In genomic region chr7:23539494-23539907, GRCh38 we compare ENCODE assay signal across 10 cellular contexts. TPM values are rescaled to one million over a fixed set of nuclear protein-coding genes. Genes with fewer than 3 reads are reported as not detected.
A peak's percentile ranks its signal among the peaks of the same experiment; 100 is the strongest.
DNase-seq lines count a peak whose midpoint lies in the region; ATAC-seq lines count a peak whose summit lies in the region.
"Had no signal": no experiment of that assay in that cellular context is flagged by ENCODE, and none has a peak within 500 bp of the region (broad histone marks: within the 10 kb centered on the region; RNA-seq: fewer than 3 reads in every experiment).

No MANE protein-coding gene starts in this region.

- H3K27me3 Mint-ChIP-seq in CD4-positive, alpha-beta memory T cell, result no peaks in the 10 kb centered on the region

- peak in 3 of 5 donors; percentile 40 to 42 (median 41) for DNase-seq in CD4-positive, alpha-beta memory T cell
- DNase-seq in activated naive CD4-positive, alpha-beta T cell treated with anti-CD3 and anti-CD28 coated beads, Interleukin-2, amount 50 U/mL, for 72 hours (ENCODE audit: low spot score in 2 of 2), result no peak
- DNase-seq in NCI-H1694 (lab: John Stamatoyannopoulos, UW) (no peak), kidney tubule cell (ENCODE audit: low spot score) (no peak), RKO (ENCODE audit: low spot score) (no peak)
- DNase-seq in stimulated activated CD4-positive, alpha-beta T cell treated with anti-CD3 and anti-CD28 coated beads, Interleukin-4, amount 100 ng/mL, for 1 hour, result no peak
- DNase-seq: upper lobe of right lung had no signal

- peaks cover 22% of the 10 kb centered on the region for H3K4me1 ChIP-seq in CD4-positive, alpha-beta memory T cell (ENCODE audit: insufficient read depth, low read length)
- H3K4me1 ChIP-seq: upper lobe of right lung had no signal

- no peaks in the 10 kb centered on the region for H3K36me3 Mint-ChIP-seq in CD4-positive, alpha-beta memory T cell
- H3K36me3 Mint-ChIP-seq in activated naive CD4-positive, alpha-beta T cell treated with anti-CD3 and anti-CD28 coated beads, Interleukin-2, amount 50 U/mL, for 72 hours, result no peaks in the 10 kb centered on the region

- H3K36me3 ChIP-seq in CD4-positive, alpha-beta memory T cell (ENCODE audit: insufficient read depth, low read length), result no peaks in the 10 kb centered on the region
- H3K36me3 ChIP-seq: upper lobe of right lung had no signal

- H3K4me3 Mint-ChIP-seq in CD4-positive, alpha-beta memory T cell, result peak overlapping the region; percentile 51 to 85 (median 76)

- ATAC-seq in GM19438 (IDR thresholded peaks at IDR 0.05; ENCODE audit: low read depth, unreplicated experiment), result peak; percentile 57
- ATAC-seq in HG03342 (IDR thresholded peaks at IDR 0.05; ENCODE audit: unreplicated experiment), result peak; percentile 63
- ATAC-seq in activated naive CD4-positive, alpha-beta T cell treated with anti-CD3 and anti-CD28 coated beads, Interleukin-2, amount 50 U/mL, for 72 hours, result peak; percentile 24 to 34
- ATAC-seq: upper lobe of right lung had no signal

- H3K4me1 Mint-ChIP-seq in CD4-positive, alpha-beta memory T cell, result peaks cover 12 to 16% (median 14%) of the 10 kb centered on the region in 4 donors

- H3K9me3 Mint-ChIP-seq in CD4-positive, alpha-beta memory T cell, result no peaks in the 10 kb centered on the region
- H3K9me3 Mint-ChIP-seq in activated naive CD4-positive, alpha-beta T cell treated with anti-CD3 and anti-CD28 coated beads, Interleukin-2, amount 50 U/mL, for 72 hours, result no peaks in the 10 kb centered on the region

- peak overlapping the region in 1 of 2 donors; percentile 18 for H3K4me3 ChIP-seq in CD4-positive, alpha-beta memory T cell (ENCODE audit: low read length in 2 of 2)
- H3K4me3 ChIP-seq: lung, upper lobe of right lung had no signal

- peak overlapping the region; percentile 65 to 90 (median 84) for H3K27ac Mint-ChIP-seq in CD4-positive, alpha-beta memory T cell
- peak overlapping the region; percentile 70 to 82 for H3K27ac Mint-ChIP-seq in activated naive CD4-positive, alpha-beta T cell treated with anti-CD3 and anti-CD28 coated beads, Interleukin-2, amount 50 U/mL, for 72 hours

- H3K27me3 ChIP-seq in CD4-positive, alpha-beta memory T cell (ENCODE audit: insufficient read depth, low read length), result no peaks in the 10 kb centered on the region
- H3K27me3 ChIP-seq: upper lobe of right lung had no signal

- no peaks in the 10 kb centered on the region for H3K9me3 ChIP-seq in CD4-positive, alpha-beta memory T cell (ENCODE audit: control insufficient read depth in 1 of 2, low read length in 2 of 2)
- H3K9me3 ChIP-seq: upper lobe of right lung had no signal

- H3K27ac ChIP-seq in CD4-positive, alpha-beta memory T cell (ENCODE audit: low read depth, low read length), result peak overlapping the region; percentile 36
- H3K27ac ChIP-seq: upper lobe of right lung had no signal

- intact Hi-C loops in CD4-positive, alpha-beta memory T cell (cut with micrococcal nuclease), result loop anchor here (1.0 to 10.0 kb wide), 4 partner anchors 8 to 1645 kb away; partner anchors contain the start of genes CYCS and TRA2A

- CTCF ChIA-PET in CD4-positive, alpha-beta memory T cell (lab: Charles Lee; ENCODE audit: partially characterized antibody), result interaction anchor here (0.6 to 4.0 kb wide), 16 partner anchors 7 to 1559 kb away, joined by 3 to 24 read pairs (median 4); no protein-coding TSS in a partner anchor

- POLR2A ChIA-PET in CD4-positive, alpha-beta memory T cell (lab: Charles Lee; ENCODE audit: partially characterized antibody), result interaction anchor here (0.6 to 3.0 kb wide), 11 partner anchors 8 to 1440 kb away, joined by 3 to 32 read pairs (median 4); partner anchors contain the start of genes CCDC126, MALSU1 and TRA2A

RNA-seq across cellular contexts. Expression of gene TRA2A, which starts 7.7 kb away (rescaled TPM):
- total RNA-seq in CD4-positive, alpha-beta memory T cell, result 100 to 1,000 TPM; 143 to 145 TPM
- polyA plus RNA-seq in CD4-positive, alpha-beta memory T cell, result 10 to 100 TPM; 37.5 to 37.6 TPM
- total RNA-seq in activated naive CD4-positive, alpha-beta T cell treated with anti-CD3 and anti-CD28 coated beads, Interleukin-2, amount 50 U/mL, for 72 hours, result 100 to 1,000 TPM in 1 of 2 donors, 10 to 100 TPM in 1; 85.8 to 114 TPM

RNA-seq across cellular contexts. Expression of gene CCDC126, which starts 57.7 kb away (rescaled TPM):
- total RNA-seq in CD4-positive, alpha-beta memory T cell, result 10 to 100 TPM; 15.5 to 17.7 TPM
- 10 to 100 TPM; 11.9 to 22.0 TPM for polyA plus RNA-seq in CD4-positive, alpha-beta memory T cell
- total RNA-seq in activated naive CD4-positive, alpha-beta T cell treated with anti-CD3 and anti-CD28 coated beads, Interleukin-2, amount 50 U/mL, for 72 hours, result 1 to 10 TPM; 6.4 to 8.5 TPM

Comparison
In these comparisons a context has a peak if more than half of its experiments do, and no peak if none do; other contexts are left out.
1. DNase-seq: peak in CD4-positive, alpha-beta memory T cell (3 of 5); none in activated naive CD4-positive, alpha-beta T cell treated with anti-CD3 and anti-CD28 coated beads, Interleukin-2, amount 50 U/mL, for 72 hours (0 of 2), NCI-H1694 (single experiment), kidney tubule cell (single experiment), stimulated activated CD4-positive, alpha-beta T cell treated with anti-CD3 and anti-CD28 coated beads, Interleukin-4, amount 100 ng/mL, for 1 hour (single experiment) and RKO (single experiment).
2. Peak in every context shown above with its lines, with median percentiles within 50 percentile points of each other: ATAC-seq.